Comparison of ENCODE assay signal across 8 cellular contexts in genomic region chr2:190343500-190344274, GRCh38. TPM values are rescaled to one million over a fixed set of nuclear protein-coding genes. Genes with fewer than 3 reads are reported as not detected.
A peak's percentile ranks its signal among the peaks of the same experiment; 100 is the strongest.
DNase-seq lines count a peak whose midpoint lies in the region; ATAC-seq and TF ChIP-seq lines count a peak whose summit lies in the region.

A gene with protein sequence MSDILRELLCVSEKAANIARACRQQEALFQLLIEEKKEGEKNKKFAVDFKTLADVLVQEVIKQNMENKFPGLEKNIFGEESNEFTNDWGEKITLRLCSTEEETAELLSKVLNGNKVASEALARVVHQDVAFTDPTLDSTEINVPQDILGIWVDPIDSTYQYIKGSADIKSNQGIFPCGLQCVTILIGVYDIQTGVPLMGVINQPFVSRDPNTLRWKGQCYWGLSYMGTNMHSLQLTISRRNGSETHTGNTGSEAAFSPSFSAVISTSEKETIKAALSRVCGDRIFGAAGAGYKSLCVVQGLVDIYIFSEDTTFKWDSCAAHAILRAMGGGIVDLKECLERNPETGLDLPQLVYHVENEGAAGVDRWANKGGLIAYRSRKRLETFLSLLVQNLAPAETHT (plus strand): TSS chr2:190343589. CDS start chr2:190360103, 16,514 bp downstream.

- peak within 1 kb of the TSS; percentile 30 for H3K9ac ChIP-seq in endodermal cell (ENCODE audit: extremely low read depth, low read length, poor library complexity, severe bottlenecking)

- 4 to 5% methylated on average over 4 to 103 of the region's 103 CpGs for WGBS in endodermal cell (ENCODE audit: insufficient coverage in 1 of 2, insufficient read length in 1 of 2), 2 experiments

- H3K9me3 Mint-ChIP-seq in endodermal cell (no peaks in the 10 kb centered on the region), memory B cell (no peaks in the 10 kb centered on the region)
- H3K9me3 Mint-ChIP-seq in stimulated activated naive B cell treated with anti-CD40 and anti-IgM and Interleukin-4, amounts not matched to agents 10 μg/mL and 1 μg/mL and 100 μg/mL, for 72 hours: no peaks in the 10 kb centered on the region

- H3K4me3 ChIP-seq in endodermal cell (ENCODE audit: low read length): peak within 1 kb of the TSS; percentile 83

- no peaks in the 10 kb centered on the region for H3K36me3 Mint-ChIP-seq in endodermal cell (ENCODE audit: low read depth)
- H3K36me3 Mint-ChIP-seq in memory B cell: no peaks in the 10 kb centered on the region
- peaks cover 0 to 3% of the 10 kb centered on the region in 2 donors for H3K36me3 Mint-ChIP-seq in stimulated activated naive B cell treated with anti-CD40 and anti-IgM and Interleukin-4, amounts not matched to agents 10 μg/mL and 1 μg/mL and 100 μg/mL, for 72 hours

- no peaks in the 10 kb centered on the region for H3K9me3 ChIP-seq in endodermal cell (ENCODE audit: control insufficient read depth, low read length)

- peak; percentile 35 for ATAC-seq in GM18520 (IDR thresholded peaks at IDR 0.05; ENCODE audit: unreplicated experiment)
- ATAC-seq in HG02970 (IDR thresholded peaks at IDR 0.05; ENCODE audit: low FRiP score, unreplicated experiment): peak; percentile 40
- peak; percentile 64 for ATAC-seq in memory B cell (ENCODE audit: low read depth)
- ATAC-seq in stimulated activated naive B cell treated with anti-CD40 and anti-IgM and Interleukin-4, amounts not matched to agents 10 μg/mL and 1 μg/mL and 100 μg/mL, for 72 hours (replicated peaks): peak; percentile 68 to 77

- peaks cover 6% of the 10 kb centered on the region for H3K4me1 Mint-ChIP-seq in endodermal cell
- H3K4me1 Mint-ChIP-seq in memory B cell: peaks cover 6% of the 10 kb centered on the region
- H3K4me1 Mint-ChIP-seq in stimulated activated naive B cell treated with anti-CD40 and anti-IgM and Interleukin-4, amounts not matched to agents 10 μg/mL and 1 μg/mL and 100 μg/mL, for 72 hours: peaks cover 7 to 19% of the 10 kb centered on the region in 2 donors

- H3K36me3 ChIP-seq in endodermal cell (ENCODE audit: control insufficient read depth, insufficient read depth, low read length): no peaks in the 10 kb centered on the region

- no peaks in the 10 kb centered on the region for H3K4me1 ChIP-seq in endodermal cell (ENCODE audit: control insufficient read depth, insufficient read depth, low read length)

- TF ChIP-seq CTCF in endodermal cell (conservative IDR thresholded peaks at IDR 0.05): no peak

- peak; percentile 83 for DNase-seq in AG08396 (ENCODE audit: low spot score)
- DNase-seq in NCI-H526 treated with DMSO at 0.1 percent for 48 hours (lab: John Stamatoyannopoulos, UW): peak; percentile 76
- peak in 2 of 3 experiments; percentile 24 to 35 for DNase-seq in activated CD8-positive, alpha-beta memory T cell treated with anti-CD3 and anti-CD28 coated beads for 48 hours (ENCODE audit: low read depth in 2 of 3, low spot score in 2 of 3)
- DNase-seq in endodermal cell: peak; percentile 86
- peak in 1 of 2 donors; percentile 32 for DNase-seq in memory B cell (ENCODE audit: low spot score in 2 of 2)
- DNase-seq in stimulated activated naive B cell treated with anti-CD40 and anti-IgM and Interleukin-4, amounts not matched to agents 10 μg/mL and 1 μg/mL and 100 μg/mL, for 72 hours: peak; percentile 37

- H3K27ac ChIP-seq in endodermal cell (ENCODE audit: low read depth, low read length): no peak within 1 kb of the TSS

- H3K27ac Mint-ChIP-seq in endodermal cell (no peak within 1 kb of the TSS), memory B cell (peak within 1 kb of the TSS; percentile 63)
- H3K27ac Mint-ChIP-seq in stimulated activated naive B cell treated with anti-CD40 and anti-IgM and Interleukin-4, amounts not matched to agents 10 μg/mL and 1 μg/mL and 100 μg/mL, for 72 hours: peak within 1 kb of the TSS; percentile 89

- H3K27me3 Mint-ChIP-seq in endodermal cell (ENCODE audit: insufficient read depth) (no peaks in the 10 kb centered on the region), memory B cell (peaks cover 1% of the 10 kb centered on the region)
- no peaks in the 10 kb centered on the region for H3K27me3 Mint-ChIP-seq in stimulated activated naive B cell treated with anti-CD40 and anti-IgM and Interleukin-4, amounts not matched to agents 10 μg/mL and 1 μg/mL and 100 μg/mL, for 72 hours

- H3K4me3 Mint-ChIP-seq in endodermal cell: peak within 1 kb of the TSS; percentile 61
- peak within 1 kb of the TSS; percentile 90 for H3K4me3 Mint-ChIP-seq in memory B cell
- H3K4me3 Mint-ChIP-seq in stimulated activated naive B cell treated with anti-CD40 and anti-IgM and Interleukin-4, amounts not matched to agents 10 μg/mL and 1 μg/mL and 100 μg/mL, for 72 hours: peak within 1 kb of the TSS; percentile 90 to 95

- H3K27me3 ChIP-seq in endodermal cell (ENCODE audit: control insufficient read depth, insufficient read depth, low read length, poor library complexity, severe bottlenecking): no peaks in the 10 kb centered on the region

RNA-seq across cellular contexts. Expression of the gene that starts here (rescaled TPM):
- total RNA-seq in endodermal cell: 1 to 10 TPM; 1.7 to 3.5 TPM
- polyA plus RNA-seq in endodermal cell (2013, experiment 1 of 2): 5.5 TPM
- 5.1 TPM for polyA plus RNA-seq in endodermal cell (2013, experiment 2 of 2)
